Comparison of ENCODE assay signal across 8 cellular contexts in the genomic region with DNA sequence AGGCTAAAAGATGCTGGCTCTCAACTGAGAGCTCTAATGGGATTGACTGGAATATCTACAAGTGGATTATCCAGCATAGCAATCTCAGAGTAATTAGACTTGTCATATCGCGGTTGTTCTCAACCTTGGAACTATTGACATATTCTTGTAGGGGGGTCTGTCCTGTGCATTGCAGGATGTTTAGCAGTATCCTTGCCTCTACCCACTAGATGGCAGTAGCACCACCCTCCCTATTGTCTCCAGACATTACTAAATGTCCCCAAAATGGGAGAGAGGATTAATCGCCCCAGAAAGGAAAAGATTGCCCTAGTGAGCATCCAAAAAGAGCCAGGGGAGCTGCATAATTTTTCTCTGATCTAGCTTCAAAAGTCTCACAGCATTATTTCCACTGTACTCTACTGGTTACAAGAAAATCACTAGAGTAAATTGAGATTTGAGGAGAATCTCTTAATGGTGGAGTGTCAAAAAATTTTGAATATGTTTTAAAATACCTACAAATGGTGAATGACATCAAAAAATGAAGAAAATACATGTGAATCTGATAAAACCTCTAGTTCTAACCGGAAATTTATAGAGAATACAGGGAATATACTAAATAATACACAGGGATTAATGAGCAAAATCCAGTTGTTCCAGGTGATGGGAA.
A peak's percentile ranks its signal among the peaks of the same experiment; 100 is the strongest.
DNase-seq lines count a peak whose midpoint lies in the region; ATAC-seq and TF ChIP-seq lines count a peak whose summit lies in the region.

No MANE protein-coding gene starts in this region.

- in situ Hi-C loops in GM13977 (cut with MboI; ENCODE audit: low pct_unique_long_range_greater_than_20kb, low sequenced_read_pairs, unreplicated experiment): no loop called here

- peak; percentile 54 for DNase-seq in AG10803 (ENCODE audit: low read depth)
- peak; percentile 11 for DNase-seq in GM13977 (ENCODE audit: low spot score)
- peak; percentile 52 for DNase-seq in M059J (ENCODE audit: low read depth)
- DNase-seq in ascending aorta (ENCODE audit: low spot score in 2 of 2): no peak
- DNase-seq in left kidney (ENCODE audit: low read depth, low spot score): peak; percentile 63
- DNase-seq in stimulated activated CD4-positive, alpha-beta T cell treated with anti-CD3 and anti-CD28 coated beads, Interleukin-12 subunit alpha, Interleukin-12 subunit beta, amount 100 ng/mL, for 4 hours: no peak
- no peak for DNase-seq in NCI-H2227 (lab: John Stamatoyannopoulos, UW; ENCODE audit: unreplicated experiment)

- no peaks in the 10 kb centered on the region for H3K27me3 ChIP-seq in ascending aorta

- no peak overlapping the region for H3K27ac ChIP-seq in ascending aorta

- H3K4me1 ChIP-seq in ascending aorta: no peaks in the 10 kb centered on the region

- no peaks in the 10 kb centered on the region for H3K9me3 ChIP-seq in ascending aorta

- H3K4me3 ChIP-seq in AG10803 (ENCODE audit: low read length) (no peak overlapping the region), ascending aorta (no peak overlapping the region)

- intact Hi-C loops in ascending aorta (cut with DNase I): no loop called here

- TF ChIP-seq CTCF in AG10803 (conservative IDR thresholded peaks at IDR 0.05; ENCODE audit: low read length) (peak; percentile 93), GM13977 (IDR thresholded peaks at IDR 0.05; ENCODE audit: extremely low read depth, insufficient read depth, missing control alignments) (peak; percentile 81), ascending aorta (IDR thresholded peaks at IDR 0.05) (peak in 2 of 3 experiments; percentile 13 to 44)

- peak; percentile 80 for ATAC-seq in HG02623 (IDR thresholded peaks at IDR 0.05; ENCODE audit: unreplicated experiment)

- H3K36me3 ChIP-seq in ascending aorta: no peaks in the 10 kb centered on the region

Comparison
In these comparisons a context has a peak if more than half of its experiments do, and no peak if none do; other contexts are left out.
1. DNase-seq: peak in AG10803 (single experiment), GM13977 (single experiment), M059J (single experiment) and left kidney (single experiment); none in ascending aorta (0 of 2), stimulated activated CD4-positive, alpha-beta T cell treated with anti-CD3 and anti-CD28 coated beads, Interleukin-12 subunit alpha, Interleukin-12 subunit beta, amount 100 ng/mL, for 4 hours (single experiment) and NCI-H2227 (single experiment).
2. CTCF ChIP-seq: peak in every context shown above with its lines; median percentile 93 in AG10803; 81 in GM13977; 28 in ascending aorta.